In genomic region chr19:46076031-46076880, GRCh38 we compare ENCODE assay signal across 14 cellular contexts. TPM values are rescaled to one million over a fixed set of nuclear protein-coding genes. Genes with fewer than 3 reads are reported as not detected.
DNase-seq lines count a peak whose midpoint lies in the region; ATAC-seq and TF ChIP-seq lines count a peak whose summit lies in the region.
"Had no signal": no experiment of that assay in that cellular context is flagged by ENCODE, and none has a peak within 500 bp of the region (broad histone marks: within the 10 kb centered on the region; RNA-seq: fewer than 3 reads in every experiment).

No MANE protein-coding gene starts in this region.

- H3K9me3 ChIP-seq in HCT116 (ENCODE audit: control insufficient read depth in 1 of 2, insufficient read depth in 1 of 2, low read depth in 1 of 2, low read length in 2 of 2) (no peaks in the 10 kb centered on the region), OCI-LY1 (ENCODE audit: low read length) (no peaks in the 10 kb centered on the region), neuron (ENCODE audit: low read length) (peaks cover 3% of the 10 kb centered on the region), spleen (peaks cover 0 to 12% (median 2%) of the 10 kb centered on the region in 8 donors)

- POLR2A ChIA-PET in HCT116 (lab: Charles Lee), result no interaction called here

- H4K20me1 ChIP-seq in HCT116 (ENCODE audit: insufficient read depth) (no peaks in the 10 kb centered on the region), OCI-LY1 (ENCODE audit: insufficient read depth, low read length) (no peaks in the 10 kb centered on the region)

- H3K9me3 Mint-ChIP-seq in activated T-cell treated with anti-CD3 and anti-CD28 coated beads, Interleukin-2, amount 50 U/mL, for 72 hours, result no peaks in the 10 kb centered on the region
- H3K9me3 Mint-ChIP-seq: activated T-cell treated with anti-CD3 and anti-CD28 coated beads, Interleukin-2, amount 50 U/mL, for 4 hours had no signal

- peaks cover 88% of the 10 kb centered on the region for H3K27me3 Mint-ChIP-seq in activated T-cell treated with anti-CD3 and anti-CD28 coated beads, Interleukin-2, amount 50 U/mL, for 72 hours (ENCODE audit: low read depth)

- H3K27ac Mint-ChIP-seq in activated T-cell treated with anti-CD3 and anti-CD28 coated beads, Interleukin-2, amount 50 U/mL, for 72 hours, result no peak overlapping the region
- H3K27ac Mint-ChIP-seq: immature natural killer cell had no signal

- peaks cover 12% of the 10 kb centered on the region for H3K4me1 Mint-ChIP-seq in activated T-cell treated with anti-CD3 and anti-CD28 coated beads, Interleukin-2, amount 50 U/mL, for 72 hours (ENCODE audit: low read depth)

- H3K36me3 ChIP-seq in HCT116 (ENCODE audit: control insufficient read depth in 1 of 2, insufficient read depth in 2 of 2, low read length in 2 of 2) (no peaks in the 10 kb centered on the region), OCI-LY1 (ENCODE audit: insufficient read depth, low read length) (no peaks in the 10 kb centered on the region), neuron (ENCODE audit: insufficient read depth, low read length) (no peaks in the 10 kb centered on the region), spleen (no peaks in the 10 kb centered on the region)

- H3K27me3 ChIP-seq in HCT116 (ENCODE audit: insufficient read depth, low read length) (peaks cover 74% of the 10 kb centered on the region), OCI-LY1 (ENCODE audit: insufficient read depth, low read length) (peaks cover 6% of the 10 kb centered on the region; the same call in 1 of the 2 replicates), dorsolateral prefrontal cortex (peaks cover 0 to 8% (median 0%) of the 10 kb centered on the region in 45 donors), neuron (ENCODE audit: insufficient read depth, low read length) (peaks cover 23% of the 10 kb centered on the region), spleen (replicated peaks in 1 of 7) (peaks cover 7 to 96% (median 65%) of the 10 kb centered on the region in 7 donors)

- TF ChIP-seq POLR2A in HCT116 (IDR thresholded peaks at IDR 0.05; ENCODE audit: borderline replicate concordance, extremely low read depth, insufficient read depth, insufficient read length), result no peak
- no peak for TF ChIP-seq POLR2A in spleen (IDR thresholded peaks at IDR 0.05)

- no peak for ATAC-seq in HCT116
- no peak for ATAC-seq in activated T-cell treated with anti-CD3 and anti-CD28 coated beads, Interleukin-2, amount 50 U/mL, for 72 hours (replicated peaks in 1 of 2)

- in situ Hi-C loops in ACHN (cut with HindIII; ENCODE audit: low pct_ligation_motif_present, low pct_unique_long_range_greater_than_20kb, low sequenced_read_pairs), result no loop called here

- RAD21 ChIA-PET in HCT116 (lab: Charles Lee; ENCODE audit: low non-redundant PET in 1 of 2, low total read pairs in 2 of 2, uncharacterized antibody in 2 of 2, unreplicated experiment in 2 of 2), result interaction anchor here (1.1 to 1.5 kb wide), 2 partner anchors 49 to 189 kb away, joined by 6 read pairs; no protein-coding TSS in a partner anchor

- H3K27ac ChIP-seq in HCT116 (ENCODE audit: low read depth, low read length), result no peak overlapping the region
- H3K27ac ChIP-seq in OCI-LY1 (ENCODE audit: low read depth, low read length, poor library complexity, severe bottlenecking), result no peak overlapping the region
- H3K27ac ChIP-seq in dorsolateral prefrontal cortex, result peak overlapping the region in 13 of 59 donors; percentile 33 to 89 (median 62)
- H3K27ac ChIP-seq in spleen, result no peak overlapping the region

- no peak for TF ChIP-seq RAD21 in HCT116 (IDR thresholded peaks at IDR 0.05; ENCODE audit: low read depth)

- DNase-seq in HCT116 (ENCODE audit: low read depth, low spot score) (no peak), dorsolateral prefrontal cortex (no peak), SIG-M5 (lab: John Stamatoyannopoulos, UW) (no peak), spleen (no peak), ACHN (no peak)
- no peak for DNase-seq in activated T-cell treated with anti-CD3 and anti-CD28 coated beads, Interleukin-2, amount 50 U/mL, for 72 hours
- DNase-seq: activated T-cell treated with anti-CD3 and anti-CD28 coated beads, Interleukin-2, amount 50 U/mL, for 4 hours; dermis blood vessel endothelial cell; immature natural killer cell; T-helper 1 cell had no signal

- no peak overlapping the region for H3K4me3 ChIP-seq in HCT116 (replicated peaks in 1 of 2; ENCODE audit: low read depth in 1 of 2, low read length in 2 of 2)
- no peak overlapping the region for H3K4me3 ChIP-seq in OCI-LY1 (ENCODE audit: low read depth, low read length, poor library complexity, severe bottlenecking)
- H3K4me3 ChIP-seq in dorsolateral prefrontal cortex, result peak overlapping the region; percentile 45 to 84 (median 68)
- H3K4me3 ChIP-seq in neuron (ENCODE audit: low read length), result peak overlapping the region; percentile 54
- H3K4me3 ChIP-seq in spleen, result no peak overlapping the region

- peak overlapping the region in 1 of 2 donors; percentile 51 for H3K4me3 Mint-ChIP-seq in activated T-cell treated with anti-CD3 and anti-CD28 coated beads, Interleukin-2, amount 50 U/mL, for 72 hours
- H3K4me3 Mint-ChIP-seq: activated T-cell treated with anti-CD3 and anti-CD28 coated beads, Interleukin-2, amount 50 U/mL, for 4 hours; immature natural killer cell had no signal

- H3K4me2 ChIP-seq in HCT116 (ENCODE audit: low read length) (peak overlapping the region; percentile 83), OCI-LY1 (ENCODE audit: low read length) (no peak overlapping the region)

- TF ChIP-seq CTCF in HCT116 (IDR thresholded peaks at IDR 0.05 in 2 of 3, conservative IDR thresholded peaks at IDR 0.05 in 1 of 3; ENCODE audit: borderline replicate concordance in 1 of 3, insufficient read depth in 1 of 3, low read depth in 2 of 3, low read length in 2 of 3), result peak in 2 of 3 experiments; percentile 25 to 29; a peak in 1 of 6 replicates
- TF ChIP-seq CTCF in OCI-LY1 (IDR thresholded peaks at IDR 0.05; ENCODE audit: low read length), result peak; percentile 10; the same call in 1 of the 2 replicates
- peak in 7 of 56 donors; percentile 11 to 40 (median 25) for TF ChIP-seq CTCF in dorsolateral prefrontal cortex (IDR thresholded peaks at IDR 0.05 in 54 of 56, conservative IDR thresholded peaks at IDR 0.05 in 2 of 56; ENCODE audit: low read depth in 1 of 56, partially characterized antibody in 56 of 56)
- TF ChIP-seq CTCF in spleen (IDR thresholded peaks at IDR 0.05 in 8 of 11, conservative IDR thresholded peaks at IDR 0.05 in 3 of 11), result no peak

- WGBS in spleen, 5 donors, result 32 to 36% (median 35%) methylated on average over 9 of the region's 9 CpGs

- peaks cover 0 to 2% of the 10 kb centered on the region in 2 donors for H3K36me3 Mint-ChIP-seq in activated T-cell treated with anti-CD3 and anti-CD28 coated beads, Interleukin-2, amount 50 U/mL, for 72 hours (ENCODE audit: insufficient read depth in 2 of 2)

- H3K79me2 ChIP-seq in HCT116 (ENCODE audit: insufficient read depth, low read length), result no peaks in the 10 kb centered on the region
- no peaks in the 10 kb centered on the region for H3K79me2 ChIP-seq in OCI-LY1 (ENCODE audit: insufficient read depth, low read length)

- H3K9ac ChIP-seq in HCT116 (ENCODE audit: low read length) (no peak overlapping the region), OCI-LY1 (ENCODE audit: low read length) (no peak overlapping the region)

- H3K9me2 ChIP-seq in HCT116 (ENCODE audit: insufficient read depth), result no peaks in the 10 kb centered on the region
- no peaks in the 10 kb centered on the region for H3K9me2 ChIP-seq in OCI-LY1 (ENCODE audit: low read depth, low read length)

- intact Hi-C loops in HCT116 (cut with micrococcal nuclease), result no loop called here
- intact Hi-C loops in dorsolateral prefrontal cortex (cut with DNase I), result loop anchor here (2.0 to 10.0 kb wide), 5 partner anchors 47 to 439 kb away; partner anchors contain the start of gene IRF2BP1 (in 1 of the 2)
- intact Hi-C loops in spleen (cut with DNase I; ENCODE audit: low total_unique reads), result no loop called here

- CTCF ChIA-PET in HCT116 (lab: Charles Lee), result interaction anchor here (0.6 to 7.7 kb wide), 16 partner anchors 8 to 308 kb away, joined by 3 to 305 read pairs (median 8); partner anchors contain the start of genes NANOS2, PGLYRP1 and SIX5

- BruUV-seq in HCT116 (replicated peaks; lab: Mats Ljungman, UMichigan), result no TSS peak

- H3F3A ChIP-seq in OCI-LY1 (ENCODE audit: insufficient read depth, low read length), result no peaks in the 10 kb centered on the region

- peaks cover 8 to 17% of the 10 kb centered on the region in 2 experiments; a peak in 2 of 4 replicates for H3K4me1 ChIP-seq in HCT116 (ENCODE audit: control insufficient read depth in 1 of 2, insufficient read depth in 2 of 2, low read length in 2 of 2)
- no peaks in the 10 kb centered on the region for H3K4me1 ChIP-seq in OCI-LY1 (ENCODE audit: insufficient read depth, low read length, severe bottlenecking)
- peaks cover 7% of the 10 kb centered on the region for H3K4me1 ChIP-seq in neuron (ENCODE audit: insufficient read depth, low read length)
- peaks cover 0 to 14% (median 10%) of the 10 kb centered on the region in 6 donors for H3K4me1 ChIP-seq in spleen

- peak overlapping the region; percentile 19 for H2AFZ ChIP-seq in HCT116 (ENCODE audit: low read depth, low read length, poor library complexity, severe bottlenecking)
- no peak overlapping the region for H2AFZ ChIP-seq in OCI-LY1 (ENCODE audit: low read length)
- H2AFZ ChIP-seq in neuron (ENCODE audit: low read depth, low read length), result peak overlapping the region; percentile 79

TF ChIP-seq in HCT116, 20 proteins besides CTCF, POLR2A, EP300 and RAD21 (continues in another document):
- TF ChIP-seq MAX (IDR thresholded peaks at IDR 0.05) (no peak), EZH2phosphoT487 (IDR thresholded peaks at IDR 0.05; ENCODE audit: borderline replicate concordance) (no peak)

RNA-seq across cellular contexts. Expression of gene IGFL4, which starts 35.5 kb away (rescaled TPM):
- total RNA-seq in HCT116 (2021; ENCODE audit: unreplicated experiment), result not detected
- not detected in 2 replicates for polyA plus RNA-seq in HCT116 (2012)
- 10 to 100 TPM in 94 of 120 experiments, 1 to 10 TPM in 26; 6.0 to 28.7 (median 12.4) TPM for total RNA-seq in dorsolateral prefrontal cortex
- total RNA-seq in activated T-cell treated with anti-CD3 and anti-CD28 coated beads, Interleukin-2, amount 50 U/mL, for 72 hours, result not detected
- not detected for total RNA-seq in spleen
- polyA plus RNA-seq in spleen, result under 1 TPM in 2 of 3 donors, not detected in 1; 0.03 TPM
- total RNA-seq: activated T-cell treated with anti-CD3 and anti-CD28 coated beads, Interleukin-2, amount 50 U/mL, for 4 hours; dermis blood vessel endothelial cell; H7 had no signal
- polyA plus RNA-seq: immature natural killer cell had no signal

RNA-seq across cellular contexts. Expression of gene IGFL3, which starts 48.2 kb away (rescaled TPM):
- total RNA-seq in HCT116 (2021; ENCODE audit: unreplicated experiment), result not detected
- polyA plus RNA-seq in HCT116 (2012), result not detected in 2 replicates
- not detected for total RNA-seq in dorsolateral prefrontal cortex
- total RNA-seq in activated T-cell treated with anti-CD3 and anti-CD28 coated beads, Interleukin-2, amount 50 U/mL, for 72 hours, result not detected
- not detected for total RNA-seq in spleen
- polyA plus RNA-seq in spleen, result not detected
- total RNA-seq: activated T-cell treated with anti-CD3 and anti-CD28 coated beads, Interleukin-2, amount 50 U/mL, for 4 hours; dermis blood vessel endothelial cell; H7 had no signal
- polyA plus RNA-seq: adipose tissue, immature natural killer cell had no signal

RNA-seq across cellular contexts. Expression of gene PGLYRP1, which starts 53.4 kb away (rescaled TPM):
- total RNA-seq in HCT116 (2021; ENCODE audit: unreplicated experiment), result not detected
- polyA plus RNA-seq in HCT116 (2012), result not detected in 2 replicates
- 1 to 10 TPM in 5 of 120 experiments, under 1 TPM in 5, not detected in 110; 0.65 to 1.8 (median 1.0) TPM for total RNA-seq in dorsolateral prefrontal cortex
- not detected for total RNA-seq in activated T-cell treated with anti-CD3 and anti-CD28 coated beads, Interleukin-2, amount 50 U/mL, for 72 hours
- 10 to 100 TPM in 6 of 7 donors, 1 to 10 TPM in 1; 9.1 to 97.9 (median 32.3) TPM for total RNA-seq in spleen
- 10 to 100 TPM in 1 of 3 donors, 1 to 10 TPM in 2; 2.5 to 12.7 (median 8.9) TPM for polyA plus RNA-seq in spleen
- total RNA-seq: activated T-cell treated with anti-CD3 and anti-CD28 coated beads, Interleukin-2, amount 50 U/mL, for 4 hours; dermis blood vessel endothelial cell; H7 had no signal
- polyA plus RNA-seq: immature natural killer cell had no signal

Comparison
In these comparisons a context has a peak if more than half of its experiments do, and no peak if none do; other contexts are left out.
1. H3K4me3 ChIP-seq: peak in dorsolateral prefrontal cortex (59 of 59) and neuron (single experiment); none in HCT116 (0 of 2), OCI-LY1 (single experiment) and spleen (0 of 8).
2. CTCF ChIP-seq: peak in HCT116 (2 of 3) and OCI-LY1 (single experiment); none in spleen (0 of 11).
3. intact Hi-C loops: an anchor here in dorsolateral prefrontal cortex (2.0 to 10.0 kb wide); none called in HCT116 and spleen.